Comparison of ENCODE assay signal across 17 cellular contexts in the genomic region with DNA sequence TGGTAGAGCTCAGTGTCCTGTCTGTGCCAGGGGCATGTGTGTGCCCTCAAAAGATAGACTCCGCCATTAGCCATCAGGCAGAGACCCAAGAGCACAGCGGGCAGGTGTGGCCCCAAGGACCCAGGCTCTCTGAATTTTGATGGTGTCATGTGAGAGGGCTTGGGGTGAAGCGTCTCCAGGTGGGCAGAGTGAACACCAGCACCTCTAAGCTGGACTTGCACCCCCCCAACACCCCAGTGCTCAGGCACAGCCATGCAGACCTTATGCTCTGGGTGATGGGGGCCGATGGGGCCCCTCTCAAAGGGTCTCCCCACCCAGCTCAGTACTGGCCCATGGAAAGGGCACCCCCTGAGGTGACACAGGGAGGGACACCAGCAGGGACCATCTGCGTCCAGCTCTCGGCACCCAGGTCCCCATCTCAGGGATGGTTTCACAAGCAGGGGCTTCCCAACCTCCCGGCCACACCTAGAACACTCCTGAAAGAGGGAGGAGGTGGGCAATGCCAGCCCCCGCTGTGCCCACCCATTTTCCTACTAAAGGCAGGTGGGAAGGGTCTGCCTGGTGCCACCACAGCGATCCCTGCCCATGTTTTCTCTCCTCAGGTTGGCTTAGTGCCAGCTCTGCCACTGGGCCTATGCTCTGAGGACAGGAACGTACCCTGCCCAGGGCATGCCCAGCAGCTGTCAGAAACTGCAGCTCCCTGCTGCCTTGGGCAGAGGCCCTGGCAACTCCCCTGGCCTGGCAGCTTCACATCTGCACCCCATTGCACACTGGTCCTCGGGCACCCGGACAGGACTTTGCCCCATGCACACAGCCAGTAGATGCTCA. TPM values are rescaled to one million over a fixed set of nuclear protein-coding genes. Genes with fewer than 3 reads are reported as not detected.
DNase-seq lines count a peak whose midpoint lies in the region; ATAC-seq and TF ChIP-seq lines count a peak whose summit lies in the region.
"Had no signal": no experiment of that assay in that cellular context is flagged by ENCODE, and none has a peak within 500 bp of the region (broad histone marks: within the 10 kb centered on the region; RNA-seq: fewer than 3 reads in every experiment).

No MANE protein-coding gene starts in this region.

- no peaks in the 10 kb centered on the region for H3K79me1 ChIP-seq in H9 (ENCODE audit: insufficient read depth, low read depth, low read length, poor library complexity, severe bottlenecking)

- no peak overlapping the region for H2BK12ac ChIP-seq in H9 (ENCODE audit: insufficient read length, low read depth, low read length)

- no peak overlapping the region for H2BK120ac ChIP-seq in H9 (ENCODE audit: low read depth, low read length, poor library complexity, severe bottlenecking)

- H3K9me3 Mint-ChIP-seq in H9, result peaks cover 4 to 6% of the 10 kb centered on the region in 2 experiments; a peak in 2 of 5 replicates
- peaks cover 13% of the 10 kb centered on the region for H3K9me3 Mint-ChIP-seq in activated T-helper 1 cell treated with anti-CD3 and anti-CD28 coated beads, Interleukin-12 subunit alpha, Interleukin-12 subunit beta, Interleukin-2, Interleukin-4 antibody, amounts not matched to agents 30 ng/mL and 10 ng/mL and 1 ng/mL, durations not matched to agents 14 hours and 24 hours and 36 hours
- peaks cover 0 to 10% (median 3%) of the 10 kb centered on the region in 11 donors for H3K9me3 Mint-ChIP-seq in naive thymus-derived CD4-positive, alpha-beta T cell

- no peaks in the 10 kb centered on the region for H3K23me2 ChIP-seq in H9 (ENCODE audit: insufficient read length, low read depth, low read length, poor library complexity, severe bottlenecking)

- no peaks in the 10 kb centered on the region for H4K20me1 ChIP-seq in H9 (ENCODE audit: control insufficient read depth, insufficient read depth, insufficient read length)

- peak overlapping the region; percentile 66 for H3K4me3 ChIP-seq in naive thymus-derived CD4-positive, alpha-beta T cell (ENCODE audit: low read length)
- H3K4me3 ChIP-seq: esophagus muscularis mucosa had no signal

- no peaks in the 10 kb centered on the region for H3K4me1 ChIP-seq in H9 (ENCODE audit: insufficient read depth, low read length)
- H3K4me1 ChIP-seq in naive thymus-derived CD4-positive, alpha-beta T cell (ENCODE audit: control insufficient read depth in 2 of 2, insufficient read depth in 2 of 2, low read length in 2 of 2), result peaks cover 13 to 52% of the 10 kb centered on the region in 2 donors
- H3K4me1 ChIP-seq: esophagus muscularis mucosa had no signal

- intact Hi-C loops in activated T-helper 1 cell treated with anti-CD3 and anti-CD28 coated beads, Interleukin-12 subunit alpha, Interleukin-12 subunit beta, Interleukin-2, Interleukin-4 antibody, amounts not matched to agents 30 ng/mL and 10 ng/mL and 1 ng/mL, durations not matched to agents 14 hours and 24 hours and 36 hours (cut with micrococcal nuclease), result no loop called here
- intact Hi-C loops in naive thymus-derived CD4-positive, alpha-beta T cell (cut with micrococcal nuclease), result no loop called here

- TF ChIP-seq CTCF in H9 (conservative IDR thresholded peaks at IDR 0.05) (no peak), GM10248 (IDR thresholded peaks at IDR 0.05; ENCODE audit: control extremely low read depth, extremely low read depth, low read depth, missing control alignments) (no peak)

- H3K27me3 ChIP-seq in H9 (ENCODE audit: insufficient read depth, low read length), result no peaks in the 10 kb centered on the region
- H3K27me3 ChIP-seq in naive thymus-derived CD4-positive, alpha-beta T cell (ENCODE audit: control insufficient read depth in 2 of 2, insufficient read depth in 2 of 2, low read length in 2 of 2), result no peaks in the 10 kb centered on the region

- H4K91ac ChIP-seq in H9 (ENCODE audit: insufficient read length, low read depth, low read length), result no peak overlapping the region

- no peak overlapping the region for H2BK20ac ChIP-seq in H9 (ENCODE audit: low read depth, low read length, poor library complexity, severe bottlenecking)

- H3K14ac ChIP-seq in H9 (ENCODE audit: insufficient read depth, low read length), result no peak overlapping the region; the same call in 1 of the 2 replicates

- H2BK15ac ChIP-seq in H9 (ENCODE audit: low read depth, low read length), result no peak overlapping the region

- H4K8ac ChIP-seq in H9 (replicated peaks; ENCODE audit: insufficient read length, low read depth, low read length), result no peak overlapping the region

- no peak overlapping the region for H3K18ac ChIP-seq in H9 (ENCODE audit: insufficient read length, low read depth, low read length)

- no peaks in the 10 kb centered on the region for H3K9me3 ChIP-seq in H9 (ENCODE audit: control insufficient read depth, low read depth, low read length)
- no peaks in the 10 kb centered on the region for H3K9me3 ChIP-seq in naive thymus-derived CD4-positive, alpha-beta T cell (ENCODE audit: control insufficient read depth in 2 of 3, low read length in 3 of 3)
- H3K9me3 ChIP-seq: esophagus muscularis mucosa had no signal

- no peak overlapping the region for H3K4ac ChIP-seq in H9 (ENCODE audit: low read depth, low read length)

- no peak overlapping the region for H2AFZ ChIP-seq in H9 (ENCODE audit: low read length)

- peaks cover 6 to 15% of the 10 kb centered on the region in 2 experiments for H3K4me1 Mint-ChIP-seq in H9
- H3K4me1 Mint-ChIP-seq in activated T-helper 1 cell treated with anti-CD3 and anti-CD28 coated beads, Interleukin-12 subunit alpha, Interleukin-12 subunit beta, Interleukin-2, Interleukin-4 antibody, amounts not matched to agents 30 ng/mL and 10 ng/mL and 1 ng/mL, durations not matched to agents 14 hours and 24 hours and 36 hours (ENCODE audit: low read depth), result peaks cover 64% of the 10 kb centered on the region
- H3K4me1 Mint-ChIP-seq in naive thymus-derived CD4-positive, alpha-beta T cell, result peaks cover 16 to 74% (median 33%) of the 10 kb centered on the region in 7 donors

- H3K36me3 Mint-ChIP-seq in H9 (ENCODE audit: insufficient read depth in 1 of 3, low read depth in 3 of 3), result no peaks in the 10 kb centered on the region; a peak in 1 of 7 replicates
- peaks cover 61% of the 10 kb centered on the region for H3K36me3 Mint-ChIP-seq in activated T-helper 1 cell treated with anti-CD3 and anti-CD28 coated beads, Interleukin-12 subunit alpha, Interleukin-12 subunit beta, Interleukin-2, Interleukin-4 antibody, amounts not matched to agents 30 ng/mL and 10 ng/mL and 1 ng/mL, durations not matched to agents 14 hours and 24 hours and 36 hours (ENCODE audit: low read depth)
- peaks cover 0 to 24% (median 0%) of the 10 kb centered on the region in 5 donors for H3K36me3 Mint-ChIP-seq in naive thymus-derived CD4-positive, alpha-beta T cell

- H2AK5ac ChIP-seq in H9 (ENCODE audit: insufficient read length, low read length), result no peak overlapping the region

- H3K23ac ChIP-seq in H9 (ENCODE audit: insufficient read length, low read depth, low read length), result no peak overlapping the region

- no peak overlapping the region for H3K56ac ChIP-seq in H9 (ENCODE audit: insufficient read length, low read depth, low read length)

- no peak overlapping the region for H3K4me2 ChIP-seq in H9 (ENCODE audit: insufficient read depth, insufficient read length, low read length)

- H3K79me2 ChIP-seq in H9 (ENCODE audit: insufficient read depth, low read length), result no peaks in the 10 kb centered on the region

- no peak overlapping the region for H4K5ac ChIP-seq in H9 (ENCODE audit: insufficient read length, low read depth, low read length)

- no peak overlapping the region for H3K9ac ChIP-seq in H9 (ENCODE audit: extremely low read depth, insufficient read length, low read length)

- no peak overlapping the region for H3K27ac ChIP-seq in H9 (ENCODE audit: insufficient read length, low read depth, low read length)
- no peak overlapping the region for H3K27ac ChIP-seq in naive thymus-derived CD4-positive, alpha-beta T cell (ENCODE audit: low read depth, low read length)
- H3K27ac ChIP-seq: 22Rv1, esophagus muscularis mucosa had no signal

- no peak overlapping the region for H3K4me3 Mint-ChIP-seq in H9
- peak overlapping the region; percentile 90 for H3K4me3 Mint-ChIP-seq in activated T-helper 1 cell treated with anti-CD3 and anti-CD28 coated beads, Interleukin-12 subunit alpha, Interleukin-12 subunit beta, Interleukin-2, Interleukin-4 antibody, amounts not matched to agents 30 ng/mL and 10 ng/mL and 1 ng/mL, durations not matched to agents 14 hours and 24 hours and 36 hours
- H3K4me3 Mint-ChIP-seq in naive thymus-derived CD4-positive, alpha-beta T cell, result peak overlapping the region in 2 of 10 donors; percentile 51 to 94

- peaks cover 0 to 9% (median 0%) of the 10 kb centered on the region in 3 experiments for H3K36me3 ChIP-seq in naive thymus-derived CD4-positive, alpha-beta T cell (ENCODE audit: control insufficient read depth in 2 of 3, insufficient read depth in 3 of 3, low read length in 3 of 3)

- ATAC-seq in naive thymus-derived CD4-positive, alpha-beta T cell, result no peak
- no peak for ATAC-seq in GM21786 (IDR thresholded peaks at IDR 0.05; ENCODE audit: unreplicated experiment)
- ATAC-seq: HCT116, PC-3 had no signal

- no peak overlapping the region for H2BK5ac ChIP-seq in H9 (ENCODE audit: insufficient read length, low read length)

- POLR2A ChIA-PET in naive thymus-derived CD4-positive, alpha-beta T cell (lab: Charles Lee), result interaction anchor here (0.5 to 0.6 kb wide), 2 partner anchors 684 to 1468 kb away, joined by 3 read pairs; no protein-coding TSS in a partner anchor
- POLR2A ChIA-PET in GM10248 (lab: Yijun Ruan, JAX), result no interaction called here

- H3K27ac Mint-ChIP-seq in H9, result peak overlapping the region in 1 of 3 experiments; percentile 76; a peak in 1 of 7 replicates
- peak overlapping the region; percentile 36 for H3K27ac Mint-ChIP-seq in activated T-helper 1 cell treated with anti-CD3 and anti-CD28 coated beads, Interleukin-12 subunit alpha, Interleukin-12 subunit beta, Interleukin-2, Interleukin-4 antibody, amounts not matched to agents 30 ng/mL and 10 ng/mL and 1 ng/mL, durations not matched to agents 14 hours and 24 hours and 36 hours
- H3K27ac Mint-ChIP-seq in naive thymus-derived CD4-positive, alpha-beta T cell, result peak overlapping the region in 7 of 9 donors; percentile 25 to 85 (median 51)

- CTCF ChIA-PET in naive thymus-derived CD4-positive, alpha-beta T cell (lab: Charles Lee), result interaction anchor here (0.6 kb wide), 1 partner anchor 526 kb away, joined by 3 read pairs; no protein-coding TSS in a partner anchor
- CTCF ChIA-PET in GM10248 (lab: Yijun Ruan, JAX), result interaction anchor here (0.9 to 1.9 kb wide), 2 partner anchors 21 to 22 kb away, joined by 3 to 6 read pairs; no protein-coding TSS in a partner anchor

- H3K27me3 Mint-ChIP-seq in H9 (ENCODE audit: low read depth), result peaks cover 10% of the 10 kb centered on the region
- no peaks in the 10 kb centered on the region for H3K27me3 Mint-ChIP-seq in activated T-helper 1 cell treated with anti-CD3 and anti-CD28 coated beads, Interleukin-12 subunit alpha, Interleukin-12 subunit beta, Interleukin-2, Interleukin-4 antibody, amounts not matched to agents 30 ng/mL and 10 ng/mL and 1 ng/mL, durations not matched to agents 14 hours and 24 hours and 36 hours (ENCODE audit: insufficient read depth)
- H3K27me3 Mint-ChIP-seq in naive thymus-derived CD4-positive, alpha-beta T cell, result no peaks in the 10 kb centered on the region

- DNase-seq in DMS 273 (lab: John Stamatoyannopoulos, UW; ENCODE audit: unreplicated experiment) (peak; percentile 58), DMS 273 treated with DMSO at 0.1 percent for 48 hours (lab: John Stamatoyannopoulos, UW) (no peak), H9 (peak; percentile 21), NCI-H526 (lab: John Stamatoyannopoulos, UW) (no peak), GM10248 (ENCODE audit: extremely low spot score) (no peak)
- no peak for DNase-seq in activated T-helper 1 cell treated with anti-CD3 and anti-CD28 coated beads, Interleukin-12 subunit alpha, Interleukin-12 subunit beta, Interleukin-2, Interleukin-4 antibody, amounts not matched to agents 30 ng/mL and 10 ng/mL and 1 ng/mL, durations not matched to agents 14 hours and 24 hours and 36 hours (ENCODE audit: low spot score)
- DNase-seq in naive thymus-derived CD4-positive, alpha-beta T cell, result no peak
- DNase-seq: IMR-90, mesendoderm, NCI-H187, PC-3, T1000 had no signal

- WGBS in H9 (ENCODE audit: extremely low coverage, insufficient read length, low lambda C conversion rate), result no CpG with 5 or more reads among the region's 12 CpGs

- no peak overlapping the region for H3T11ph ChIP-seq in H9 (ENCODE audit: low read length)

RNA-seq across cellular contexts. Expression of a gene that starts 3.5 kb away (rescaled TPM):
- not detected in 2 replicates for total RNA-seq in H9 (2021)
- total RNA-seq in activated T-helper 1 cell treated with anti-CD3 and anti-CD28 coated beads, Interleukin-12 subunit alpha, Interleukin-12 subunit beta, Interleukin-2, Interleukin-4 antibody, amounts not matched to agents 30 ng/mL and 10 ng/mL and 1 ng/mL, durations not matched to agents 14 hours and 24 hours and 36 hours, result 127 and 133 TPM in 2 replicates
- 10 to 100 TPM in 3 of 5 experiments, 1 to 10 TPM in 2; 1.4 to 74.9 (median 11.5) TPM for total RNA-seq in naive thymus-derived CD4-positive, alpha-beta T cell
- 1 to 10 TPM; 2.3 to 4.2 TPM for polyA plus RNA-seq in naive thymus-derived CD4-positive, alpha-beta T cell
- total RNA-seq: IMR-90, PC-3, pulmonary artery endothelial cell had no signal
- polyA plus RNA-seq: IMR-90 had no signal

RNA-seq across cellular contexts. Expression of a gene that starts 40.0 kb away (rescaled TPM):
- 67.8 and 69.1 TPM in 2 replicates for total RNA-seq in H9 (2021)
- 57.7 and 58.7 TPM in 2 replicates for total RNA-seq in activated T-helper 1 cell treated with anti-CD3 and anti-CD28 coated beads, Interleukin-12 subunit alpha, Interleukin-12 subunit beta, Interleukin-2, Interleukin-4 antibody, amounts not matched to agents 30 ng/mL and 10 ng/mL and 1 ng/mL, durations not matched to agents 14 hours and 24 hours and 36 hours
- total RNA-seq in naive thymus-derived CD4-positive, alpha-beta T cell, result 10 to 100 TPM; 28.2 to 47.3 (median 38.8) TPM
- 10 to 100 TPM; 70.2 to 74.6 TPM for polyA plus RNA-seq in naive thymus-derived CD4-positive, alpha-beta T cell

Comparison
In these comparisons a context has a peak if more than half of its experiments do, and no peak if none do; other contexts are left out.
1. DNase-seq: peak in DMS 273 (single experiment) and H9 (single experiment); none in DMS 273 treated with DMSO at 0.1 percent for 48 hours (single experiment), activated T-helper 1 cell treated with anti-CD3 and anti-CD28 coated beads, Interleukin-12 subunit alpha, Interleukin-12 subunit beta, Interleukin-2, Interleukin-4 antibody, amounts not matched to agents 30 ng/mL and 10 ng/mL and 1 ng/mL, durations not matched to agents 14 hours and 24 hours and 36 hours (single experiment), naive thymus-derived CD4-positive, alpha-beta T cell (0 of 9), NCI-H526 (0 of 2) and GM10248 (single experiment).